Comparison of ENCODE assay signal across 1 cellular context in genomic region chr3:170132335-170132734, GRCh38.
A peak's percentile ranks its signal among the peaks of the same experiment; 100 is the strongest.
TF ChIP-seq lines count a peak whose summit lies in the region.

No MANE protein-coding gene starts in this region.

TF ChIP-seq in HepG2, 621 proteins besides CTCF, POLR2A, EP300 and RAD21 (continued from another document):
- peak; percentile 78; the same call in 1 of the 2 replicates for TF ChIP-seq THRA (CRISPR knock-in tag; IDR thresholded peaks at IDR 0.05; ENCODE audit: borderline replicate concordance)
- no peak for TF ChIP-seq ZNF720 (CRISPR knock-in tag; IDR thresholded peaks at IDR 0.05)
- no peak for TF ChIP-seq E2F2 (CRISPR knock-in tag; IDR thresholded peaks at IDR 0.05; ENCODE audit: borderline replicate concordance)
- TF ChIP-seq PHF20 (CRISPR knock-in tag; IDR thresholded peaks at IDR 0.05) = no peak
- TF ChIP-seq ZNF550 (CRISPR knock-in tag; IDR thresholded peaks at IDR 0.05; ENCODE audit: borderline replicate concordance) = no peak
- no peak for TF ChIP-seq NFE2L2 (IDR thresholded peaks at IDR 0.05; ENCODE audit: low read length)
- peak; percentile 100 for TF ChIP-seq ZNF264 (CRISPR knock-in tag; IDR thresholded peaks at IDR 0.05)
- TF ChIP-seq FOSL1 (CRISPR knock-in tag; IDR thresholded peaks at IDR 0.05; ENCODE audit: borderline replicate concordance) = no peak
- no peak for TF ChIP-seq ZNF232 (CRISPR knock-in tag; IDR thresholded peaks at IDR 0.05; ENCODE audit: borderline replicate concordance)
- no peak for TF ChIP-seq SUZ12 (IDR thresholded peaks at IDR 0.05; ENCODE audit: low read depth, low read length)
